ENCODE assay signal across 9 cellular contexts in genomic region chr7:28062197-28062988, GRCh38.
DNase-seq lines count a peak whose midpoint lies in the region; ATAC-seq and TF ChIP-seq lines count a peak whose summit lies in the region.
"Had no signal": no experiment of that assay in that cellular context is flagged by ENCODE, and none has a peak within 500 bp of the region (broad histone marks: within the 10 kb centered on the region; RNA-seq: fewer than 3 reads in every experiment).

No MANE protein-coding gene starts in this region.

- peak; percentile 7 to 68 for DNase-seq in NCI-H524 (lab: John Stamatoyannopoulos, UW)
- DNase-seq in NCI-H524 treated with DMSO at 0.1 percent for 48 hours (lab: John Stamatoyannopoulos, UW), result no peak
- DNase-seq in NCI-H748 (lab: John Stamatoyannopoulos, UW; ENCODE audit: unreplicated experiment), result peak; percentile 79
- DNase-seq in activated CD4-positive, alpha-beta T cell treated with anti-CD3 and anti-CD28 coated beads, Interleukin-2, amount 50 U/mL, for 4 hours, result peak; percentile 21 to 31
- no peak for DNase-seq in esophagus muscularis mucosa (ENCODE audit: extremely low spot score)
- DNase-seq in ureter (ENCODE audit: low spot score), result peak; percentile 60

- peaks cover 5 to 58% (median 50%) of the 10 kb centered on the region in 4 donors for H3K4me1 ChIP-seq in esophagus muscularis mucosa

- no peaks in the 10 kb centered on the region for H3K27me3 ChIP-seq in esophagus muscularis mucosa

- H3K9me3 Mint-ChIP-seq in nephron, result peaks cover 6% of the 10 kb centered on the region
- H3K9me3 Mint-ChIP-seq: CD8-positive, alpha-beta memory T cell had no signal

- no peak overlapping the region for H3K4me3 Mint-ChIP-seq in nephron
- H3K4me3 Mint-ChIP-seq: CD8-positive, alpha-beta memory T cell had no signal

- no peak overlapping the region for H3K27ac ChIP-seq in esophagus muscularis mucosa (replicated peaks in 1 of 4)

- H3K27ac Mint-ChIP-seq in nephron, result peak overlapping the region in 2 of 3 experiments; percentile 54 to 60

- intact Hi-C loops in esophagus muscularis mucosa (cut with DNase I), result loop anchor here (5.0 kb wide), 1 partner anchor 35 kb away; no protein-coding TSS in a partner anchor

- no peak for TF ChIP-seq EP300 in esophagus muscularis mucosa (IDR thresholded peaks at IDR 0.05)

- TF ChIP-seq POLR2A in esophagus muscularis mucosa (IDR thresholded peaks at IDR 0.05; ENCODE audit: low read depth), result no peak

- H3K4me3 ChIP-seq in esophagus muscularis mucosa, result no peak overlapping the region

- WGBS in esophagus muscularis mucosa, result 61% methylated on average over 12 of the region's 12 CpGs

- peak; percentile 62 for ATAC-seq in HG03521 (IDR thresholded peaks at IDR 0.05; ENCODE audit: unreplicated experiment)

- H3K36me3 ChIP-seq in esophagus muscularis mucosa, result no peaks in the 10 kb centered on the region

- TF ChIP-seq CTCF in esophagus muscularis mucosa (IDR thresholded peaks at IDR 0.05), result peak; percentile 64 to 75 (median 70)
- peak; percentile 55 to 69 (median 65) for TF ChIP-seq CTCF in nephron (IDR thresholded peaks at IDR 0.05; ENCODE audit: unreplicated experiment in 3 of 3)

- H3K4me1 Mint-ChIP-seq in nephron, result peaks cover 38% of the 10 kb centered on the region

- H3K27me3 Mint-ChIP-seq in nephron (ENCODE audit: low read depth), result no peaks in the 10 kb centered on the region
- H3K27me3 Mint-ChIP-seq: CD8-positive, alpha-beta memory T cell had no signal

- H3K9me3 ChIP-seq in esophagus muscularis mucosa, result no peaks in the 10 kb centered on the region

- no peaks in the 10 kb centered on the region for H3K36me3 Mint-ChIP-seq in nephron (ENCODE audit: low read depth)

Comparison
In these comparisons a context has a peak if more than half of its experiments do, and no peak if none do; other contexts are left out.
1. DNase-seq: peak in NCI-H524 (2 of 2), NCI-H748 (single experiment), activated CD4-positive, alpha-beta T cell treated with anti-CD3 and anti-CD28 coated beads, Interleukin-2, amount 50 U/mL, for 4 hours (2 of 2) and ureter (single experiment); none in NCI-H524 treated with DMSO at 0.1 percent for 48 hours (single experiment) and esophagus muscularis mucosa (single experiment).